Comparison of ENCODE assay signal across 9 cellular contexts in the genomic region with DNA sequence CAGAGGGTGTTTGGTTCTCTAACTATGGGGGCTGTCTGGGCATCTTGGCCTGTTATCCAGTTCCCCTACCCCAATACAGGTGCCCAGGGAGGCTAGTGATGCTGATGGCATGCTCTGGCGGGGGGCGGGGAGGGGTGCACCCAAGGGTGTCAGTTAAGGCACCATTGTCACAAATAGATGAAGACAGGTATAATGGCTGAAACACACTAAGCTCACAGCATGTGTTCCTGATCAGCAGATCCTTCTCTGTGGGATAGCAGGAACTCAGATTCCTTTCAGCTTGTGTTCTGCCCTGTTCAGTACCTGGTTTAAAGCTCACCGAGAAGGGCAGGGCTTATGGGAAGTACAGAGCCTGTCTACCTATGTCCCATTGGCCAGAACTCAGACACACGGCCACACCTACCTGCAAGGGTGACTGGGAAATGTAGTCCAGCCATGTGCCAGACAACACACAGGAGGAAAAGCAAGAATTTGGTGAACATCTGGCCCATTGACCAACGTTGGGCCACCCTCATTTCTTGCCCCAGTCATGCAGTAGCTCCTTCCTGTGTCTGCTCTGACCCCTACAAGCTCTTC. TPM values are rescaled to one million over a fixed set of nuclear protein-coding genes. Genes with fewer than 3 reads are reported as not detected.
DNase-seq lines count a peak whose midpoint lies in the region; ATAC-seq and TF ChIP-seq lines count a peak whose summit lies in the region.
"Had no signal": no experiment of that assay in that cellular context is flagged by ENCODE, and none has a peak within 500 bp of the region (broad histone marks: within the 10 kb centered on the region; RNA-seq: fewer than 3 reads in every experiment).

No MANE protein-coding gene starts in this region.

- H3K9ac ChIP-seq in HUES48 (ENCODE audit: low read depth, low read length) (no peak overlapping the region), SU-DHL-6 (ENCODE audit: low read length) (no peak overlapping the region)

- no peaks in the 10 kb centered on the region for H4K20me1 ChIP-seq in SU-DHL-6 (ENCODE audit: low read depth, low read length)

- DNase-seq in left ventricle myocardium superior (no peak), left ventricle myocardium inferior (no peak), fibroblast of villous mesenchyme (ENCODE audit: low read depth) (peak; percentile 8), thyroid gland (peak; percentile 39 to 56), C1 segment of cervical spinal cord (lab: John Stamatoyannopoulos, UW) (no peak)

- H3K27ac ChIP-seq in left ventricle myocardium inferior (replicated peaks) (no peak overlapping the region), HUES48 (ENCODE audit: low read depth, low read length) (peak overlapping the region; percentile 23), SU-DHL-6 (ENCODE audit: low read depth, low read length) (no peak overlapping the region), thyroid gland (no peak overlapping the region)

- H3K9me3 ChIP-seq in left ventricle myocardium inferior (replicated peaks), result no peaks in the 10 kb centered on the region
- no peaks in the 10 kb centered on the region for H3K9me3 ChIP-seq in HUES48 (ENCODE audit: control insufficient read depth, insufficient read depth, low read length)
- H3K9me3 ChIP-seq in SU-DHL-6 (ENCODE audit: insufficient read depth, low read length), result no peaks in the 10 kb centered on the region
- no peaks in the 10 kb centered on the region for H3K9me3 ChIP-seq in thyroid gland

- no peaks in the 10 kb centered on the region for H3K4me1 ChIP-seq in left ventricle myocardium inferior
- peaks cover 3% of the 10 kb centered on the region; the same call in 1 of the 2 replicates for H3K4me1 ChIP-seq in HUES48 (ENCODE audit: control insufficient read depth, insufficient read depth, low read length)
- H3K4me1 ChIP-seq in thyroid gland, result peaks cover 0 to 5% of the 10 kb centered on the region in 2 donors

- H3K36me3 ChIP-seq in left ventricle myocardium inferior, result no peaks in the 10 kb centered on the region
- H3K36me3 ChIP-seq in HUES48 (ENCODE audit: control insufficient read depth, insufficient read depth, low read length), result no peaks in the 10 kb centered on the region
- no peaks in the 10 kb centered on the region for H3K36me3 ChIP-seq in SU-DHL-6 (ENCODE audit: low read length)
- H3K36me3 ChIP-seq in thyroid gland, result no peaks in the 10 kb centered on the region

- TF ChIP-seq CTCF in left ventricle myocardium inferior (IDR thresholded peaks at IDR 0.05; ENCODE audit: borderline replicate concordance), result no peak
- TF ChIP-seq CTCF in SU-DHL-6 (IDR thresholded peaks at IDR 0.05; ENCODE audit: insufficient read depth, low read length, poor library complexity, severe bottlenecking), result no peak
- no peak for TF ChIP-seq CTCF in fibroblast of villous mesenchyme (IDR thresholded peaks at IDR 0.05; ENCODE audit: insufficient read depth, low read depth, low read length)
- TF ChIP-seq CTCF in thyroid gland (IDR thresholded peaks at IDR 0.05), result no peak

- no peak overlapping the region for H3K4me3 ChIP-seq in left ventricle myocardium inferior
- H3K4me3 ChIP-seq in HUES48 (ENCODE audit: low read depth, low read length), result no peak overlapping the region
- H3K4me3 ChIP-seq in SU-DHL-6 (ENCODE audit: insufficient read depth, low read length, poor library complexity, severe bottlenecking), result no peak overlapping the region
- H3K4me3 ChIP-seq in fibroblast of villous mesenchyme (ENCODE audit: low read depth, low read length), result no peak overlapping the region
- no peak overlapping the region for H3K4me3 ChIP-seq in thyroid gland (replicated peaks in 1 of 3)

- H3K79me2 ChIP-seq in SU-DHL-6 (ENCODE audit: insufficient read depth, low read length), result no peaks in the 10 kb centered on the region

- ATAC-seq in left ventricle myocardium superior, result peak; percentile 33
- no peak for ATAC-seq in GM21717 (IDR thresholded peaks at IDR 0.05; ENCODE audit: unreplicated experiment)

- no peak for TF ChIP-seq POLR2A in thyroid gland (IDR thresholded peaks at IDR 0.05)

- H3K27me3 ChIP-seq in left ventricle myocardium inferior (ENCODE audit: low read depth), result peaks cover 90% of the 10 kb centered on the region
- H3K27me3 ChIP-seq in HUES48 (ENCODE audit: control insufficient read depth, insufficient read depth, low read length), result peaks cover 25% of the 10 kb centered on the region
- H3K27me3 ChIP-seq in SU-DHL-6 (ENCODE audit: low read length), result no peaks in the 10 kb centered on the region
- peaks cover 4% of the 10 kb centered on the region for H3K27me3 ChIP-seq in thyroid gland

- intact Hi-C loops in left ventricle myocardium superior (cut with micrococcal nuclease), result no loop called here
- intact Hi-C loops in left ventricle myocardium inferior (cut with micrococcal nuclease), result no loop called here
- intact Hi-C loops in thyroid gland (cut with DNase I), result no loop called here

- 31 to 48% methylated on average over 5 of the region's 5 CpGs for WGBS in thyroid gland, 2 donors

- peak overlapping the region; percentile 39 for H3K4me2 ChIP-seq in SU-DHL-6 (ENCODE audit: low read depth, low read length, poor library complexity, severe bottlenecking)

- H3K9me2 ChIP-seq in SU-DHL-6 (replicated peaks; ENCODE audit: insufficient read depth, low read length), result no peaks in the 10 kb centered on the region

- H2AFZ ChIP-seq in SU-DHL-6 (ENCODE audit: low read depth, low read length, severe bottlenecking), result peak overlapping the region; percentile 73

- H3F3A ChIP-seq in SU-DHL-6 (ENCODE audit: insufficient read depth), result no peaks in the 10 kb centered on the region

RNA-seq across cellular contexts. Expression of gene RSPO4, which starts 3.4 kb away (rescaled TPM):
- 0.42 TPM for total RNA-seq in left ventricle myocardium superior
- total RNA-seq in left ventricle myocardium inferior, result not detected
- not detected in 2 replicates for total RNA-seq in fibroblast of villous mesenchyme
- 1 to 10 TPM in 2 of 4 donors, under 1 TPM in 2; 0.27 to 4.8 (median 0.65) TPM for total RNA-seq in thyroid gland
- total RNA-seq: neural crest cell had no signal

Comparison
In these comparisons a context has a peak if more than half of its experiments do, and no peak if none do; other contexts are left out.
1. DNase-seq: peak in fibroblast of villous mesenchyme (single experiment) and thyroid gland (2 of 2); none in left ventricle myocardium superior (single experiment), left ventricle myocardium inferior (single experiment) and C1 segment of cervical spinal cord (0 of 14).